ENCODE assay signal across 1 cellular context in genomic region chr19:17125052-17125727, GRCh38.
TF ChIP-seq lines count a peak whose summit lies in the region.

No MANE protein-coding gene starts in this region.

TF ChIP-seq in H1, 55 proteins besides CTCF, POLR2A, EP300 and RAD21 (continued from another document):
- TF ChIP-seq ASH2L (IDR thresholded peaks at IDR 0.05; ENCODE audit: low read length) (no peak), SIN3A (conservative IDR thresholded peaks at IDR 0.05 in 1 of 2, IDR thresholded peaks at IDR 0.05 in 1 of 2; ENCODE audit: low read depth in 1 of 2, low read length in 2 of 2) (no peak), SP2 (IDR thresholded peaks at IDR 0.05; ENCODE audit: low read length) (no peak), GTF2F1 (IDR thresholded peaks at IDR 0.05; ENCODE audit: borderline replicate concordance, low read depth, low read length) (no peak), HDAC6 (IDR thresholded peaks at IDR 0.05; ENCODE audit: low read depth, low read length) (no peak), KDM1A (IDR thresholded peaks at IDR 0.05; ENCODE audit: borderline replicate concordance, low read length) (no peak), TEAD4 (IDR thresholded peaks at IDR 0.05; ENCODE audit: low read depth, low read length) (no peak), EGR1 (IDR thresholded peaks at IDR 0.05; ENCODE audit: borderline replicate concordance, low read depth, low read length) (no peak), CEBPB (IDR thresholded peaks at IDR 0.05; ENCODE audit: low read depth, low read length) (no peak), SIRT6 (IDR thresholded peaks at IDR 0.05; ENCODE audit: low read length) (no peak), CBX5 (IDR thresholded peaks at IDR 0.05; ENCODE audit: low read depth, low read length) (no peak)
